9 cellular contexts compared by ENCODE assay signal in genomic region chr2:113910110-113910717, GRCh38. TPM values are rescaled to one million over a fixed set of nuclear protein-coding genes. Genes with fewer than 3 reads are reported as not detected.
A peak's percentile ranks its signal among the peaks of the same experiment; 100 is the strongest.
DNase-seq lines count a peak whose midpoint lies in the region; ATAC-seq, FAIRE-seq and TF ChIP-seq lines count a peak whose summit lies in the region.
"Had no signal": no experiment of that assay in that cellular context is flagged by ENCODE, and none has a peak within 500 bp of the region (broad histone marks: within the 10 kb centered on the region; RNA-seq: fewer than 3 reads in every experiment).

No MANE protein-coding gene starts in this region.

- no peak overlapping the region for H3K27ac ChIP-seq in pancreas
- H3K27ac ChIP-seq: BLaER1 treated with 17β-estradiol and CSF1 and Interleukin-3, amounts not matched to agents 10 nM and 100 nM had no signal

- no peak overlapping the region for H3K4me3 ChIP-seq in pancreas
- H3K4me3 ChIP-seq: BLaER1 treated with 17β-estradiol and CSF1 and Interleukin-3, amounts not matched to agents 10 nM and 100 nM had no signal

- peak overlapping the region; percentile 37 to 90 (median 63) for H3K27ac Mint-ChIP-seq in CD14-positive monocyte
- peak overlapping the region; percentile 86 for H3K27ac Mint-ChIP-seq in activated T-helper 2 cell treated with anti-CD3 and anti-CD28 coated beads, Interferon-gamma antibody, Interleukin-2, Interleukin-4, amounts not matched to agents 10 μg/mL and 5 μg/mL and 100 μg/mL, durations not matched to agents 14 hours and 24 hours and 36 hours

- H3K36me3 ChIP-seq in pancreas = no peaks in the 10 kb centered on the region

- TF ChIP-seq CTCF in CD14-positive monocyte (IDR thresholded peaks at IDR 0.05) (no peak), pancreas (IDR thresholded peaks at IDR 0.05) (no peak)

- no peak overlapping the region for H3K4me3 Mint-ChIP-seq in CD14-positive monocyte
- no peak overlapping the region for H3K4me3 Mint-ChIP-seq in activated T-helper 2 cell treated with anti-CD3 and anti-CD28 coated beads, Interferon-gamma antibody, Interleukin-2, Interleukin-4, amounts not matched to agents 10 μg/mL and 5 μg/mL and 100 μg/mL, durations not matched to agents 14 hours and 24 hours and 36 hours (ENCODE audit: low read depth)

- peaks cover 18 to 27% of the 10 kb centered on the region in 2 donors for H3K36me3 Mint-ChIP-seq in CD14-positive monocyte
- H3K36me3 Mint-ChIP-seq in activated T-helper 2 cell treated with anti-CD3 and anti-CD28 coated beads, Interferon-gamma antibody, Interleukin-2, Interleukin-4, amounts not matched to agents 10 μg/mL and 5 μg/mL and 100 μg/mL, durations not matched to agents 14 hours and 24 hours and 36 hours (ENCODE audit: low read depth) = peaks cover 64% of the 10 kb centered on the region

- DNase-seq in CD14-positive monocyte (ENCODE audit: low spot score) (no peak), pancreas (no peak), NCI-H2107 (lab: John Stamatoyannopoulos, UW) (no peak), NCI-H187 treated with DMSO at 0.1 percent for 48 hours (lab: John Stamatoyannopoulos, UW) (no peak), NCI-H510A (lab: John Stamatoyannopoulos, UW) (no peak)
- no peak for DNase-seq in activated T-helper 2 cell treated with anti-CD3 and anti-CD28 coated beads, Interferon-gamma antibody, Interleukin-2, Interleukin-4, amounts not matched to agents 10 μg/mL and 5 μg/mL and 100 μg/mL, durations not matched to agents 14 hours and 24 hours and 36 hours (ENCODE audit: low spot score)

- intact Hi-C loops in CD14-positive monocyte (cut with micrococcal nuclease) = no loop called here
- intact Hi-C loops in activated T-helper 2 cell treated with anti-CD3 and anti-CD28 coated beads, Interferon-gamma antibody, Interleukin-2, Interleukin-4, amounts not matched to agents 10 μg/mL and 5 μg/mL and 100 μg/mL, durations not matched to agents 14 hours and 24 hours and 36 hours (cut with micrococcal nuclease) = loop anchor here (2.0 kb wide), 1 partner anchor 15 kb away; no protein-coding TSS in a partner anchor
- intact Hi-C loops in pancreas (cut with DNase I) = no loop called here

- no peaks in the 10 kb centered on the region for H3K9me3 ChIP-seq in pancreas

- no peak for FAIRE-seq in pancreas (lab: Jason Lieb, UNC)

- no peaks in the 10 kb centered on the region for H3K27me3 Mint-ChIP-seq in CD14-positive monocyte (ENCODE audit: low read depth in 3 of 3)
- no peaks in the 10 kb centered on the region for H3K27me3 Mint-ChIP-seq in activated T-helper 2 cell treated with anti-CD3 and anti-CD28 coated beads, Interferon-gamma antibody, Interleukin-2, Interleukin-4, amounts not matched to agents 10 μg/mL and 5 μg/mL and 100 μg/mL, durations not matched to agents 14 hours and 24 hours and 36 hours (ENCODE audit: low read depth)

- WGBS in pancreas, 2 donors = 93 to 96% methylated on average over 5 of the region's 5 CpGs

- peak; percentile 57 for ATAC-seq in HG03432 (IDR thresholded peaks at IDR 0.05; ENCODE audit: unreplicated experiment)
- ATAC-seq in pancreas = peak in 3 of 4 donors; percentile 25 to 50 (median 35)
- no peak for ATAC-seq in SK-N-SH treated with all-trans-retinoic acid at 6 μM for 48 hours

- peaks cover 0 to 3% (median 0%) of the 10 kb centered on the region in 7 donors for H3K9me3 Mint-ChIP-seq in CD14-positive monocyte
- H3K9me3 Mint-ChIP-seq in activated T-helper 2 cell treated with anti-CD3 and anti-CD28 coated beads, Interferon-gamma antibody, Interleukin-2, Interleukin-4, amounts not matched to agents 10 μg/mL and 5 μg/mL and 100 μg/mL, durations not matched to agents 14 hours and 24 hours and 36 hours = no peaks in the 10 kb centered on the region

- peaks cover 0 to 16% (median 0%) of the 10 kb centered on the region in 3 donors for H3K4me1 ChIP-seq in pancreas

- H3K4me1 Mint-ChIP-seq in CD14-positive monocyte = peaks cover 47% of the 10 kb centered on the region
- peaks cover 61% of the 10 kb centered on the region for H3K4me1 Mint-ChIP-seq in activated T-helper 2 cell treated with anti-CD3 and anti-CD28 coated beads, Interferon-gamma antibody, Interleukin-2, Interleukin-4, amounts not matched to agents 10 μg/mL and 5 μg/mL and 100 μg/mL, durations not matched to agents 14 hours and 24 hours and 36 hours (ENCODE audit: low read depth)

- no peaks in the 10 kb centered on the region for H3K27me3 ChIP-seq in pancreas
- H3K27me3 ChIP-seq: BLaER1 treated with 17β-estradiol and CSF1 and Interleukin-3, amounts not matched to agents 10 nM and 100 nM had no signal

TF ChIP-seq in SK-N-SH treated with all-trans-retinoic acid at 6 μM for 48 hours, 23 proteins besides CTCF, POLR2A, EP300 and RAD21:
- no peak for TF ChIP-seq ZC3H10 (CRISPR knock-in tag; IDR thresholded peaks at IDR 0.05)
- no peak for TF ChIP-seq TSHZ2 (CRISPR knock-in tag; IDR thresholded peaks at IDR 0.05)
- no peak for TF ChIP-seq ZFP3 (CRISPR knock-in tag; IDR thresholded peaks at IDR 0.05)
- no peak for TF ChIP-seq TCF4 (CRISPR knock-in tag; IDR thresholded peaks at IDR 0.05; ENCODE audit: borderline replicate concordance)
TF ChIP-seq in SK-N-SH treated with all-trans-retinoic acid at 6 μM for 48 hours: peak in this region for 0.

RNA-seq across cellular contexts. Expression of gene ACTR3, which starts 20.3 kb away (rescaled TPM):
- 100 to 1,000 TPM; 464 to 557 TPM for polyA plus RNA-seq in CD14-positive monocyte
- total RNA-seq in activated T-helper 2 cell treated with anti-CD3 and anti-CD28 coated beads, Interferon-gamma antibody, Interleukin-2, Interleukin-4, amounts not matched to agents 10 μg/mL and 5 μg/mL and 100 μg/mL, durations not matched to agents 14 hours and 24 hours and 36 hours = 521 and 530 TPM in 2 replicates
- total RNA-seq in pancreas = 100 to 1,000 TPM in 1 of 6 donors, 10 to 100 TPM in 5; 44.5 to 112 (median 72.7) TPM
- 10 to 100 TPM; 10.3 to 27.3 TPM for polyA plus RNA-seq in pancreas
